Comparison of ENCODE assay signal across 8 cellular contexts in genomic region chr5:76369668-76370067, GRCh38. TPM values are rescaled to one million over a fixed set of nuclear protein-coding genes. Genes with fewer than 3 reads are reported as not detected.
DNase-seq lines count a peak whose midpoint lies in the region; ATAC-seq and TF ChIP-seq lines count a peak whose summit lies in the region.
"Not testable (repeated sequence)": the region's sequence is repeated elsewhere in the genome, so short reads cannot be mapped to it uniquely, and the experiment has no call there.

No MANE protein-coding gene starts in this region.

- intact Hi-C loops in PC-3 (cut with micrococcal nuclease); mammary epithelial cell (cut with micrococcal nuclease); thyroid gland (cut with DNase I): not testable (repeated sequence)

- not testable (repeated sequence) for H3F3A ChIP-seq in PC-3 (ENCODE audit: low read length, unreplicated experiment)

- H3K79me2 ChIP-seq in PC-3 (ENCODE audit: low read length); mammary epithelial cell (ENCODE audit: insufficient read depth, low read length): not testable (repeated sequence)

- not testable (repeated sequence) for TF ChIP-seq CTCF in PC-3 (conservative IDR thresholded peaks at IDR 0.05; ENCODE audit: low read depth, low read length); VCaP (conservative IDR thresholded peaks at IDR 0.05); mammary epithelial cell (conservative IDR thresholded peaks at IDR 0.05 in 1 of 2, IDR thresholded peaks at IDR 0.05 in 1 of 2; ENCODE audit: extremely low read depth in 1 of 2, insufficient read depth in 1 of 2, low read depth in 1 of 2, low read length in 2 of 2); thyroid gland (IDR thresholded peaks at IDR 0.05)

- POLR2A ChIA-PET in PC-3 (lab: Charles Lee; ENCODE audit: unreplicated experiment): interaction anchor here (0.5 kb wide), 1 partner anchor 831 kb away, joined by 10 read pairs; no protein-coding TSS in a partner anchor

- H3K4me3 ChIP-seq in PC-3 (ENCODE audit: low read length); mammary epithelial cell (replicated peaks in 1 of 3; ENCODE audit: insufficient read depth in 1 of 3, low read depth in 2 of 3, low read length in 3 of 3); thyroid gland (replicated peaks in 1 of 3): not testable (repeated sequence)

- H3K9me3 ChIP-seq in PC-3 (ENCODE audit: low read length); mammary epithelial cell (replicated peaks; ENCODE audit: insufficient read depth, low read length); thyroid gland: not testable (repeated sequence)

- 35% methylated on average over 3 of the region's 8 CpGs for WGBS in mammary epithelial cell (ENCODE audit: low coverage, missing lambda C conversion rate)
- 81 to 87% methylated on average over 8 of the region's 8 CpGs for WGBS in thyroid gland, 2 donors

- not testable (repeated sequence) for H3K27me3 ChIP-seq in PC-3 (ENCODE audit: low read length); mammary epithelial cell (ENCODE audit: insufficient read depth, low read length); thyroid gland

- CTCF ChIA-PET in PC-3 (lab: Charles Lee); mammary epithelial cell (lab: Charles Lee; ENCODE audit: low non-redundant PET): not testable (repeated sequence)

- not testable (repeated sequence) for TF ChIP-seq POLR2A in thyroid gland (IDR thresholded peaks at IDR 0.05)

- not testable (repeated sequence) for ATAC-seq in PC-3

- H4K20me1 ChIP-seq in PC-3 (ENCODE audit: low read length); mammary epithelial cell (ENCODE audit: insufficient read depth, low read length): not testable (repeated sequence)

- in situ Hi-C loops in mammary epithelial cell (cut with MboI; ENCODE audit: low sequenced_read_pairs in 2 of 2): not testable (repeated sequence)

- H3K9me2 ChIP-seq in PC-3 (replicated peaks; ENCODE audit: low read length): not testable (repeated sequence)

- H3K9ac ChIP-seq in PC-3 (ENCODE audit: low read length); mammary epithelial cell (ENCODE audit: insufficient read depth, low read length): not testable (repeated sequence)

- not testable (repeated sequence) for H3K4me2 ChIP-seq in PC-3 (ENCODE audit: low read length); mammary epithelial cell (ENCODE audit: insufficient read depth, low read depth, low read length)

- not testable (repeated sequence) for H2AFZ ChIP-seq in PC-3 (ENCODE audit: low read length); mammary epithelial cell (ENCODE audit: low read depth, low read length)

- H3K4me1 ChIP-seq in PC-3 (ENCODE audit: insufficient read depth, low read length): peaks cover 23% of the 10 kb centered on the region
- H3K4me1 ChIP-seq in mammary epithelial cell (ENCODE audit: insufficient read depth, low read length): peaks cover 14% of the 10 kb centered on the region
- not testable (repeated sequence) for H3K4me1 ChIP-seq in thyroid gland

- not testable (repeated sequence) for H3K36me3 ChIP-seq in PC-3 (ENCODE audit: low read depth, low read length); mammary epithelial cell (ENCODE audit: insufficient read depth, low read length); thyroid gland

- DNase-seq in HT-29 (ENCODE audit: low spot score) (peak; percentile 22), LoVo (ENCODE audit: low spot score) (peak; percentile 54), PC-3 (peak; percentile 23), activated T-cell treated with anti-CD3 and anti-CD28 coated beads for 48 hours (ENCODE audit: low read depth) (peak; percentile 21), mammary epithelial cell (peak; percentile 28), thyroid gland (peak; percentile 40 to 51)
- DNase-seq in stimulated activated CD4-positive, alpha-beta T cell treated with anti-CD3 and anti-CD28 coated beads, Interleukin-15, amount 100 ng/mL, for 24 hours: peak; percentile 12

- not testable (repeated sequence) for H3K27ac ChIP-seq in PC-3 (ENCODE audit: low read length); mammary epithelial cell (ENCODE audit: insufficient read depth, low read depth, low read length); thyroid gland
- peak overlapping the region; percentile 62 for H3K27ac ChIP-seq in VCaP

- not testable (repeated sequence) for BruUV-seq in PC-3 (replicated peaks; lab: Mats Ljungman, UMichigan); mammary epithelial cell (replicated peaks; lab: Mats Ljungman, UMichigan)

- dilution Hi-C loops in mammary epithelial cell (cut with HindIII; ENCODE audit: low sequenced_read_pairs): not testable (repeated sequence)

RNA-seq across cellular contexts. Expression of gene IQGAP2, which starts 33.4 kb away (rescaled TPM):
- total RNA-seq in HT-29 (2014; rRNA removed; shearing (Covaris generic)): 18.6 and 19.4 TPM in 2 replicates
- not detected in 2 replicates for total RNA-seq in PC-3 (2014; rRNA removed)
- under 1 TPM in 1 of 2 donors, not detected in 1; 0.83 TPM for total RNA-seq in mammary epithelial cell
- 0.05 TPM for polyA plus RNA-seq in mammary epithelial cell
- polyA minus RNA-seq in mammary epithelial cell: not detected
- 10 to 100 TPM; 55.1 to 85.5 (median 64.0) TPM for total RNA-seq in thyroid gland

Comparison
In these comparisons a context has a peak if more than half of its experiments do, and no peak if none do; other contexts are left out.
1. RNA of gene IQGAP2, which starts 33.4 kb away (total RNA-seq): 55.1 to 85.5 TPM in thyroid gland and 18.6 to 19.4 TPM in HT-29; 0.83 TPM in mammary epithelial cell and not detected in PC-3; every median in the first group is over 10 times any median in the second.
2. Peak in every context shown above with its lines, with median percentiles within 50 percentile points of each other: DNase-seq.